7 cellular contexts compared by ENCODE assay signal in genomic region chr10:60434418-60435046, GRCh38. TPM values are rescaled to one million over a fixed set of nuclear protein-coding genes. Genes with fewer than 3 reads are reported as not detected.
DNase-seq lines count a peak whose midpoint lies in the region; ATAC-seq, FAIRE-seq and TF ChIP-seq lines count a peak whose summit lies in the region.

No MANE protein-coding gene starts in this region.

- intact Hi-C loops in mucosa of descending colon (cut with DNase I, micrococcal nuclease): loop anchor here (5.0 to 10.0 kb wide), 4 partner anchors 220 to 340 kb away; no protein-coding TSS in a partner anchor

- H3K27me3 ChIP-seq in OCI-LY1 (ENCODE audit: insufficient read depth, low read length): no peaks in the 10 kb centered on the region

- peaks cover 60% of the 10 kb centered on the region for H3K4me1 ChIP-seq in OCI-LY1 (ENCODE audit: insufficient read depth, low read length, severe bottlenecking)
- no peaks in the 10 kb centered on the region for H3K4me1 ChIP-seq in mucosa of descending colon (ENCODE audit: low read depth)

- H3K36me3 ChIP-seq in OCI-LY1 (ENCODE audit: insufficient read depth, low read length): no peaks in the 10 kb centered on the region
- H3K36me3 ChIP-seq in mucosa of descending colon (ENCODE audit: low read depth): no peaks in the 10 kb centered on the region

- no peak overlapping the region for H3K27ac ChIP-seq in OCI-LY1 (ENCODE audit: low read depth, low read length, poor library complexity, severe bottlenecking)

- no peaks in the 10 kb centered on the region for H3K9me2 ChIP-seq in OCI-LY1 (ENCODE audit: low read depth, low read length)

- H3K4me1 Mint-ChIP-seq in activated T-cell treated with anti-CD3 and anti-CD28 coated beads, Interleukin-2, amount 50 U/mL, for 24 hours (ENCODE audit: low read depth): peaks cover 2% of the 10 kb centered on the region

- H3K9me3 Mint-ChIP-seq in activated T-cell treated with anti-CD3 and anti-CD28 coated beads, Interleukin-2, amount 50 U/mL, for 24 hours: no peaks in the 10 kb centered on the region

- H3K27ac Mint-ChIP-seq in activated T-cell treated with anti-CD3 and anti-CD28 coated beads, Interleukin-2, amount 50 U/mL, for 24 hours: no peak overlapping the region

- peak; percentile 90 for DNase-seq in G401 (ENCODE audit: low spot score)
- DNase-seq in mucosa of descending colon: peak in 1 of 3 donors; percentile 73
- no peak for DNase-seq in activated T-cell treated with anti-CD3 and anti-CD28 coated beads, Interleukin-2, amount 50 U/mL, for 24 hours

- ATAC-seq in HG02852 (IDR thresholded peaks at IDR 0.05; ENCODE audit: unreplicated experiment) (peak; percentile 54), mucosa of descending colon (peak; percentile 82), GM21390 (IDR thresholded peaks at IDR 0.05; ENCODE audit: unreplicated experiment) (no peak)

- no peak overlapping the region for H3K4me3 Mint-ChIP-seq in activated T-cell treated with anti-CD3 and anti-CD28 coated beads, Interleukin-2, amount 50 U/mL, for 24 hours

- H3K79me2 ChIP-seq in OCI-LY1 (ENCODE audit: insufficient read depth, low read length): no peaks in the 10 kb centered on the region

- no peaks in the 10 kb centered on the region for H3K27me3 Mint-ChIP-seq in activated T-cell treated with anti-CD3 and anti-CD28 coated beads, Interleukin-2, amount 50 U/mL, for 24 hours

- H3K4me2 ChIP-seq in OCI-LY1 (ENCODE audit: low read length): no peak overlapping the region

- in situ Hi-C loops in G401 (cut with HindIII; ENCODE audit: low sequenced_read_pairs): loop anchor here (25.0 kb wide), 1 partner anchor 353 kb away; the partner anchor contains the start of gene CDK1

- no peak overlapping the region for H3K9ac ChIP-seq in OCI-LY1 (ENCODE audit: low read length)

- peak; percentile 75 for TF ChIP-seq CTCF in OCI-LY1 (IDR thresholded peaks at IDR 0.05; ENCODE audit: low read length)
- peak; percentile 37 for TF ChIP-seq CTCF in mucosa of descending colon (IDR thresholded peaks at IDR 0.05)

- H3K4me3 ChIP-seq in OCI-LY1 (ENCODE audit: low read depth, low read length, poor library complexity, severe bottlenecking): no peak overlapping the region
- H3K4me3 ChIP-seq in mucosa of descending colon: no peak overlapping the region

- H4K20me1 ChIP-seq in OCI-LY1 (ENCODE audit: insufficient read depth, low read length): no peaks in the 10 kb centered on the region

- H3F3A ChIP-seq in OCI-LY1 (ENCODE audit: insufficient read depth, low read length): no peaks in the 10 kb centered on the region

- H3K9me3 ChIP-seq in OCI-LY1 (ENCODE audit: low read length): no peaks in the 10 kb centered on the region
- H3K9me3 ChIP-seq in mucosa of descending colon: no peaks in the 10 kb centered on the region

- no peak overlapping the region for H2AFZ ChIP-seq in OCI-LY1 (ENCODE audit: low read length)

- H3K36me3 Mint-ChIP-seq in activated T-cell treated with anti-CD3 and anti-CD28 coated beads, Interleukin-2, amount 50 U/mL, for 24 hours (ENCODE audit: low read depth): peaks cover 3% of the 10 kb centered on the region

- FAIRE-seq in endometrium (lab: Jason Lieb, UNC): peak; percentile 93

RNA-seq across cellular contexts. Expression of gene ANK3, which starts 44.9 kb away (rescaled TPM):
- total RNA-seq in G401 (2014; rRNA removed; shearing (Covaris generic)): 1.4 and 9.6 TPM in 2 replicates
- 100 to 1,000 TPM in 1 of 3 donors, 10 to 100 TPM in 2; 67.7 to 145 (median 74.0) TPM for total RNA-seq in mucosa of descending colon
